Comparison of ENCODE assay signal across 8 cellular contexts in the genomic region with DNA sequence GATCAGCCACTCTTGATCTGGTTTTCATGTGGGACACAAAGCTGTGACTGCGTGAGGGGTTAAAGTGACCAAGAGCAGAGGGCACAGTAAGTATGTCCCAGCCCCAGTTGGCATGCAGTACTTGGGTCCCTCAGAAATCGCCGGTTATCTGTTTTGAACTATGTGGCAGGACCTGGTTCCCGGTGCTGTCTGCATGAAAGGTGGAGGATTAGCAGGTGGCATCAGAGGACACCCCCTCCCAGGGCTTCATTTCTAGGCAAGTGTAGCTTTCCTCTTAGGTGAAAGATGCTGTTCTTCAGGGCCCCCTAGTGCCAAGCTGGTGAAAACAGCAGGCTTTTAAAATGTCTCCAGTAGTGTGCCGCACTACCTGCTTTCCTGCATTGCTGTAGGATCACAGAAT. TPM values are rescaled to one million over a fixed set of nuclear protein-coding genes. Genes with fewer than 3 reads are reported as not detected.
A peak's percentile ranks its signal among the peaks of the same experiment; 100 is the strongest.
DNase-seq lines count a peak whose midpoint lies in the region; ATAC-seq, FAIRE-seq and TF ChIP-seq lines count a peak whose summit lies in the region.

No MANE protein-coding gene starts in this region.

- H3K9me2 ChIP-seq in OCI-LY7 (ENCODE audit: insufficient read depth, low read length), result no peaks in the 10 kb centered on the region

- no peaks in the 10 kb centered on the region for H3K9me3 Mint-ChIP-seq in osteocyte (ENCODE audit: unreplicated experiment)

- H3K4me3 ChIP-seq in A549, result no peak overlapping the region
- no peak overlapping the region for H3K4me3 ChIP-seq in OCI-LY7 (ENCODE audit: low read depth, low read length, poor library complexity, severe bottlenecking)
- H3K4me3 ChIP-seq in gastroesophageal sphincter, result no peak overlapping the region

- CTCF ChIA-PET in A549 (lab: Yijun Ruan, JAX), result interaction anchor here (0.6 to 3.3 kb wide), 21 partner anchors 8 to 172 kb away, joined by 3 to 19 read pairs (median 4); a partner anchor contains a TSS
- CTCF ChIA-PET in OCI-LY7 (lab: Charles Lee; ENCODE audit: unreplicated experiment), result interaction anchor here (1.0 to 1.5 kb wide), 3 partner anchors 9 to 109 kb away, joined by 3 to 4 read pairs (median 3); no protein-coding TSS in a partner anchor

- no peaks in the 10 kb centered on the region for H3K4me1 Mint-ChIP-seq in osteocyte (ENCODE audit: unreplicated experiment)

- H3K4me2 ChIP-seq in A549 (no peak overlapping the region), OCI-LY7 (ENCODE audit: low read length) (no peak overlapping the region)

- no peaks in the 10 kb centered on the region for H3K79me2 ChIP-seq in OCI-LY7 (ENCODE audit: insufficient read depth, low read depth, low read length)

- DNase-seq in A549 (ENCODE audit: low read depth in 1 of 2, low spot score in 1 of 2), result peak; percentile 44 to 53
- peak in 54 of 76 experiments; percentile 10 to 68 (median 31) for DNase-seq in HUDEP-2 (lab: John Stamatoyannopoulos, UW; ENCODE audit: unreplicated experiment in 76 of 76)
- DNase-seq in OCI-LY7 (ENCODE audit: low spot score), result peak; percentile 68
- peak; percentile 45 for DNase-seq in activated T-helper 9 cell treated with anti-CD3 and anti-CD28 coated beads, Interleukin-2, amount 50 U/mL, for 16 hours (ENCODE audit: low read depth)
- peak; percentile 79 for DNase-seq in osteocyte (ENCODE audit: extremely low spot score, unreplicated experiment)

- FAIRE-seq in A549 (lab: Jason Lieb, UNC), result no peak

- no peaks in the 10 kb centered on the region for H4K20me1 ChIP-seq in OCI-LY7 (ENCODE audit: insufficient read depth, low read length)

- H3K36me3 ChIP-seq in OCI-LY7 (ENCODE audit: insufficient read depth, low read length), result peaks cover 34% of the 10 kb centered on the region
- peaks cover 0 to 57% of the 10 kb centered on the region in 2 donors for H3K36me3 ChIP-seq in gastroesophageal sphincter

- H3K27me3 Mint-ChIP-seq in osteocyte (ENCODE audit: unreplicated experiment), result no peaks in the 10 kb centered on the region

- no peaks in the 10 kb centered on the region for H3K4me1 ChIP-seq in A549
- H3K4me1 ChIP-seq in OCI-LY7 (ENCODE audit: insufficient read depth, low read length, poor library complexity, severe bottlenecking), result peaks cover 5% of the 10 kb centered on the region
- H3K4me1 ChIP-seq in gastroesophageal sphincter, result peaks cover 0 to 6% (median 0%) of the 10 kb centered on the region in 3 donors

- H3K27me3 ChIP-seq in gastroesophageal sphincter, result no peaks in the 10 kb centered on the region

- H3K36me3 Mint-ChIP-seq in osteocyte (ENCODE audit: unreplicated experiment), result peaks cover 12% of the 10 kb centered on the region

- intact Hi-C loops in OCI-LY7 (cut with micrococcal nuclease; ENCODE audit: unreplicated experiment), result loop anchor here (1.0 to 10.0 kb wide), 3 partner anchors 83 to 270 kb away; a partner anchor contains a TSS

- TF ChIP-seq CTCF in A549 (IDR thresholded peaks at IDR 0.05) (peak; percentile 59), OCI-LY7 (conservative IDR thresholded peaks at IDR 0.05; ENCODE audit: low read length) (peak; percentile 82), gastroesophageal sphincter (IDR thresholded peaks at IDR 0.05) (peak; percentile 17 to 63 (median 56)), osteocyte (IDR thresholded peaks at IDR 0.05) (peak; percentile 73)

- WGBS in A549 (ENCODE audit: missing lambda C conversion rate), result 55% methylated on average over 5 of the region's 5 CpGs
- WGBS in gastroesophageal sphincter (ENCODE audit: low coverage in 1 of 2), 2 donors, result no CpG with 5 or more reads among the region's 5 CpGs

- H3K4me3 Mint-ChIP-seq in osteocyte (ENCODE audit: unreplicated experiment), result no peak overlapping the region

- H3K27ac ChIP-seq in A549 (no peak overlapping the region), OCI-LY7 (ENCODE audit: low read depth, low read length, poor library complexity, severe bottlenecking) (no peak overlapping the region), gastroesophageal sphincter (no peak overlapping the region)

- TF ChIP-seq EP300 in A549 (IDR thresholded peaks at IDR 0.05) (no peak), gastroesophageal sphincter (IDR thresholded peaks at IDR 0.05) (no peak)

- H3K9me3 ChIP-seq in A549 (no peaks in the 10 kb centered on the region), OCI-LY7 (ENCODE audit: low read length) (no peaks in the 10 kb centered on the region), gastroesophageal sphincter (no peaks in the 10 kb centered on the region)

- no peak overlapping the region for H3K27ac Mint-ChIP-seq in osteocyte (ENCODE audit: unreplicated experiment)

- no peak for TF ChIP-seq POLR2A in A549 (IDR thresholded peaks at IDR 0.05; ENCODE audit: low read length)
- no peak for TF ChIP-seq POLR2A in gastroesophageal sphincter (IDR thresholded peaks at IDR 0.05)

- POLR2A ChIA-PET in A549 (lab: Yijun Ruan, JAX), result no interaction called here
- POLR2A ChIA-PET in OCI-LY7 (lab: Charles Lee), result interaction anchor here (0.9 to 1.1 kb wide), 3 partner anchors 64 to 82 kb away, joined by 3 to 4 read pairs (median 3); no protein-coding TSS in a partner anchor

- TF ChIP-seq RAD21 in A549 (conservative IDR thresholded peaks at IDR 0.05 in 1 of 2, IDR thresholded peaks at IDR 0.05 in 1 of 2), result peak; percentile 66 to 74

- ATAC-seq in A549, result peak; percentile 81 to 89; a peak in 5 of 6 replicates
- peak; percentile 78 for ATAC-seq in GM18498 (IDR thresholded peaks at IDR 0.05; ENCODE audit: unreplicated experiment)
- ATAC-seq in gastroesophageal sphincter, result peak; percentile 71
- ATAC-seq in HG03342 (IDR thresholded peaks at IDR 0.05; ENCODE audit: unreplicated experiment), result no peak

- BruUV-seq in OCI-LY7 (replicated peaks; lab: Mats Ljungman, UMichigan), result no TSS peak

- H2AFZ ChIP-seq in OCI-LY7 (ENCODE audit: low read length), result no peak overlapping the region

TF ChIP-seq in A549, 52 proteins besides CTCF, POLR2A, EP300 and RAD21:
- TF ChIP-seq, protein P1, sequence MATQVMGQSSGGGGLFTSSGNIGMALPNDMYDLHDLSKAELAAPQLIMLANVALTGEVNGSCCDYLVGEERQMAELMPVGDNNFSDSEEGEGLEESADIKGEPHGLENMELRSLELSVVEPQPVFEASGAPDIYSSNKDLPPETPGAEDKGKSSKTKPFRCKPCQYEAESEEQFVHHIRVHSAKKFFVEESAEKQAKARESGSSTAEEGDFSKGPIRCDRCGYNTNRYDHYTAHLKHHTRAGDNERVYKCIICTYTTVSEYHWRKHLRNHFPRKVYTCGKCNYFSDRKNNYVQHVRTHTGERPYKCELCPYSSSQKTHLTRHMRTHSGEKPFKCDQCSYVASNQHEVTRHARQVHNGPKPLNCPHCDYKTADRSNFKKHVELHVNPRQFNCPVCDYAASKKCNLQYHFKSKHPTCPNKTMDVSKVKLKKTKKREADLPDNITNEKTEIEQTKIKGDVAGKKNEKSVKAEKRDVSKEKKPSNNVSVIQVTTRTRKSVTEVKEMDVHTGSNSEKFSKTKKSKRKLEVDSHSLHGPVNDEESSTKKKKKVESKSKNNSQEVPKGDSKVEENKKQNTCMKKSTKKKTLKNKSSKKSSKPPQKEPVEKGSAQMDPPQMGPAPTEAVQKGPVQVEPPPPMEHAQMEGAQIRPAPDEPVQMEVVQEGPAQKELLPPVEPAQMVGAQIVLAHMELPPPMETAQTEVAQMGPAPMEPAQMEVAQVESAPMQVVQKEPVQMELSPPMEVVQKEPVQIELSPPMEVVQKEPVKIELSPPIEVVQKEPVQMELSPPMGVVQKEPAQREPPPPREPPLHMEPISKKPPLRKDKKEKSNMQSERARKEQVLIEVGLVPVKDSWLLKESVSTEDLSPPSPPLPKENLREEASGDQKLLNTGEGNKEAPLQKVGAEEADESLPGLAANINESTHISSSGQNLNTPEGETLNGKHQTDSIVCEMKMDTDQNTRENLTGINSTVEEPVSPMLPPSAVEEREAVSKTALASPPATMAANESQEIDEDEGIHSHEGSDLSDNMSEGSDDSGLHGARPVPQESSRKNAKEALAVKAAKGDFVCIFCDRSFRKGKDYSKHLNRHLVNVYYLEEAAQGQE (IDR thresholded peaks at IDR 0.05), result no peak
- no peak for TF ChIP-seq RNF2 (IDR thresholded peaks at IDR 0.05; ENCODE audit: borderline replicate concordance, low read depth)
- TF ChIP-seq SMC3 (IDR thresholded peaks at IDR 0.05), result peak; percentile 46; the same call in 2 of the 3 replicates
TF ChIP-seq in A549: peak in this region for 1.

RNA-seq across cellular contexts. Expression of a gene that starts 57.1 kb away (rescaled TPM):
- polyA plus RNA-seq in A549 (2011; rRNA removed), result 7.4 and 7.6 TPM in 2 replicates
- polyA plus RNA-seq in A549 (2012; cell fraction: cytosol; rRNA removed), result 1.6 and 2.1 TPM in 2 replicates
- 3.8 and 7.2 TPM in 2 replicates for polyA plus RNA-seq in A549 (2012; cell fraction: nucleus; rRNA removed)
- 5.7 to 6.3 TPM (median 5.9 TPM) in 3 replicates for polyA plus RNA-seq in A549 (2017; fragmentation: RNase III; extraction: RNeasy Plus Mini Kit Qiagen cat#74134 plus additional on column Dnase treatment)
- 5.2 and 5.7 TPM in 2 replicates for polyA minus RNA-seq in A549 (2011; rRNA and poly(A)+ RNA removed)
- total RNA-seq in OCI-LY7 (2014; rRNA removed; shearing (Covaris generic)), result 4.1 and 4.5 TPM in 2 replicates
- 4.7 and 5.1 TPM in 2 replicates for total RNA-seq in OCI-LY7 (2022)
- total RNA-seq in gastroesophageal sphincter, result 10 to 100 TPM; 16.4 to 29.9 (median 18.1) TPM
- 13.8 and 14.5 TPM in 2 replicates for total RNA-seq in osteocyte
